In the genomic region with DNA sequence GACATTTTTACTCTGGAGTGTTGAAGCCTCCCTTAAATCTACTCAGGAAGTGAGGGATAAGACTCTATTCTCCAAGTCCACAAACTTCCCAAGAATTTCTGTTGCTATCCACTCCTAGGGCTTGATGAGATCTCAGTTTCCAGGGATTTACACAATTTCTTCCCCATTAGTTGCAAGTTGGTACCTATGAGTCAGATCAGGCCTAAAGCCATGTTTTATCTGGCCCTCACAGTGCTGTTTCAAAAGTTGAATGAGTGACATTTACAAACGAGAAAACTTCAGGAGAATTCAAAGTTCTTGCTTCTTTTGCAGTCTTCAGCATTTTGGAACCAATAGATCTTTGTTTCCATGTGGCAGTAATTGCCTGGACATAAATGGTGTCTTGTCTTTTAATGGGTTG, we compare ENCODE assay signal across 20 cellular contexts.
A peak's percentile ranks its signal among the peaks of the same experiment; 100 is the strongest.
DNase-seq lines count a peak whose midpoint lies in the region; ATAC-seq and TF ChIP-seq lines count a peak whose summit lies in the region.
"Had no signal": no experiment of that assay in that cellular context is flagged by ENCODE, and none has a peak within 500 bp of the region (broad histone marks: within the 10 kb centered on the region; RNA-seq: fewer than 3 reads in every experiment).

No MANE protein-coding gene starts in this region.

- H2AFZ ChIP-seq in mammary epithelial cell (ENCODE audit: low read depth, low read length), result no peak overlapping the region

- WGBS in mammary epithelial cell (ENCODE audit: low coverage, missing lambda C conversion rate), result 0% methylated on average over 1 of the region's 1 CpG

- dilution Hi-C loops in mammary epithelial cell (cut with HindIII; ENCODE audit: low sequenced_read_pairs), result no loop called here

- ATAC-seq in lower lobe of right lung, result no peak
- ATAC-seq: SK-N-SH treated with all-trans-retinoic acid at 6 μM for 48 hours had no signal

- BruUV-seq in mammary epithelial cell (replicated peaks; lab: Mats Ljungman, UMichigan), result no TSS peak

- H3K4me3 ChIP-seq in mammary epithelial cell (replicated peaks in 1 of 3; ENCODE audit: insufficient read depth in 1 of 3, low read depth in 2 of 3, low read length in 3 of 3), result no peak overlapping the region
- no peak overlapping the region for H3K4me3 ChIP-seq in lower lobe of right lung

- intact Hi-C loops in mammary epithelial cell (cut with micrococcal nuclease), result no loop called here
- intact Hi-C loops in lower lobe of right lung (cut with DNase I), result no loop called here

- no peaks in the 10 kb centered on the region for H3K27me3 ChIP-seq in mammary epithelial cell (ENCODE audit: insufficient read depth, low read length)
- H3K27me3 ChIP-seq in lower lobe of right lung (ENCODE audit: low read depth), result no peaks in the 10 kb centered on the region

- H3K36me3 ChIP-seq in mammary epithelial cell (ENCODE audit: insufficient read depth, low read length) (no peaks in the 10 kb centered on the region), lower lobe of right lung (no peaks in the 10 kb centered on the region)

- DNase-seq in NCI-H226 (peak; percentile 78), mammary epithelial cell (peak; percentile 2), iris pigment epithelial cell (ENCODE audit: low read depth) (peak; percentile 3), stromal cell of bone marrow (ENCODE audit: low read depth) (peak; percentile 47), NCI-H774 (lab: John Stamatoyannopoulos, UW) (no peak), lower lobe of right lung (no peak), NAMALWA (ENCODE audit: low spot score) (no peak)
- DNase-seq: ACHN, C1 segment of cervical spinal cord, DND-41, H7, NCI-H1105 treated with DMSO at 0.1 percent for 48 hours, NCI-H1694, NCI-H2081 treated with DMSO at 0.1 percent for 48 hours, NCI-H510A, NCI-H748 treated with DMSO at 0.1 percent for 48 hours, RPMI8226, SIG-M5 had no signal

- no peaks in the 10 kb centered on the region for H3K4me1 ChIP-seq in mammary epithelial cell (ENCODE audit: insufficient read depth, low read length)
- no peaks in the 10 kb centered on the region for H3K4me1 ChIP-seq in lower lobe of right lung

- no peak overlapping the region for H3K4me2 ChIP-seq in mammary epithelial cell (ENCODE audit: insufficient read depth, low read depth, low read length)

- H4K20me1 ChIP-seq in mammary epithelial cell (ENCODE audit: insufficient read depth, low read length), result no peaks in the 10 kb centered on the region

- TF ChIP-seq CTCF in mammary epithelial cell (conservative IDR thresholded peaks at IDR 0.05 in 1 of 2, IDR thresholded peaks at IDR 0.05 in 1 of 2; ENCODE audit: extremely low read depth in 1 of 2, insufficient read depth in 1 of 2, low read depth in 1 of 2, low read length in 2 of 2) (no peak), lower lobe of right lung (IDR thresholded peaks at IDR 0.05) (no peak)

- in situ Hi-C loops in mammary epithelial cell (cut with MboI; ENCODE audit: low sequenced_read_pairs in 2 of 2), result loop anchor here (25.0 kb wide), 4 partner anchors 109 to 834 kb away; a partner anchor contains a TSS

- H3K27ac ChIP-seq in mammary epithelial cell (ENCODE audit: insufficient read depth, low read depth, low read length) (no peak overlapping the region), lower lobe of right lung (no peak overlapping the region)
- H3K27ac ChIP-seq: HL-60 had no signal

- no peaks in the 10 kb centered on the region for H3K79me2 ChIP-seq in mammary epithelial cell (ENCODE audit: insufficient read depth, low read length)

- no peaks in the 10 kb centered on the region for H3K9me3 ChIP-seq in mammary epithelial cell (replicated peaks; ENCODE audit: insufficient read depth, low read length)
- H3K9me3 ChIP-seq in lower lobe of right lung, result no peaks in the 10 kb centered on the region

- CTCF ChIA-PET in mammary epithelial cell (lab: Charles Lee; ENCODE audit: low non-redundant PET), result no interaction called here

- no peak overlapping the region for H3K9ac ChIP-seq in mammary epithelial cell (ENCODE audit: insufficient read depth, low read length)

Comparison
In these comparisons a context has a peak if more than half of its experiments do, and no peak if none do; other contexts are left out.
1. DNase-seq: peak in NCI-H226 (single experiment), mammary epithelial cell (single experiment), iris pigment epithelial cell (single experiment) and stromal cell of bone marrow (single experiment); none in NCI-H774 (single experiment), lower lobe of right lung (single experiment) and NAMALWA (single experiment).